ENCODE assay signal across 2 cellular contexts in the genomic region with DNA sequence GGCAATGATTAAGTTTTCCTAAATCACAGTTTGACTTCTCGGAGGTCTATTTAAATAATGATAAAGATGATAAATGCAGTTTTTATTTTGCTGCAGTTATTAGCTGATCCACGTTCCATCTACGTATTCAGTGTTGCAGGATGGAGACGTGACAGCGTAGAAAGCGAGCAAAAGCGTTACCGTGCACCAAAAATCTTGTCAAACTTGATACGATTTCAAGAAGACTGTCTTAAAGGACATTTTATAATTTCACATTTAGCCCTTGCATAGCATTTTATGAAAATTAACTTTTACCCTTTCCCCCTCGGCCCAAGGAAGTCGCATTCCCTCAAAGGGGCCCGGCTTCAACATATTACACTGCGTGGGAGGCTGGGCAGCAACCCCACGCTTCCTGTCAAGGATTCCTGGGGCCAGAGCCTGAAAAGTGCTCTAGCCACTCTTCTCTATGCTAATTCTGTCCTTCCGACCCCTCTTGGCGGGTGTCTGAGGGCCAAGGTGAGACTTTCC.
TF ChIP-seq lines count a peak whose summit lies in the region.

No MANE protein-coding gene starts in this region.

TF ChIP-seq in GM12878, 131 proteins besides CTCF, POLR2A, EP300 and RAD21:
- TF ChIP-seq STAT3 (IDR thresholded peaks at IDR 0.05; ENCODE audit: low read depth, low read length), result no peak
- TF ChIP-seq EGR1 (IDR thresholded peaks at IDR 0.05; ENCODE audit: borderline replicate concordance in 1 of 2, low read depth in 2 of 2, low read length in 2 of 2), result peak in 1 of 2 experiments; percentile 77; a peak in 1 of 3 replicates

TF ChIP-seq in HepG2, 621 proteins besides CTCF, POLR2A, EP300 and RAD21:
- no peak for TF ChIP-seq PAF1 (CRISPR knock-in tag; IDR thresholded peaks at IDR 0.05)
- TF ChIP-seq CHD4 (IDR thresholded peaks at IDR 0.05; ENCODE audit: borderline replicate concordance, low read length), result 0 out of 2 replicates have a peak, but pooled peaks have one; percentile 28
- 0 out of 2 replicates have a peak, but pooled peaks have one; percentile 1 for TF ChIP-seq ZNF629 (CRISPR knock-in tag; conservative IDR thresholded peaks at IDR 0.05)
- 0 out of 2 replicates have a peak, but pooled peaks have one; percentile 4 for TF ChIP-seq ZNF589 (CRISPR knock-in tag; conservative IDR thresholded peaks at IDR 0.05)
- TF ChIP-seq FOXK1 (CRISPR knock-in tag; IDR thresholded peaks at IDR 0.05; ENCODE audit: borderline replicate concordance, low read depth), result no peak
- TF ChIP-seq ZNF780A (CRISPR knock-in tag; IDR thresholded peaks at IDR 0.05), result peak; percentile 42; the same call in 1 of the 2 replicates
- TF ChIP-seq, protein P1, sequence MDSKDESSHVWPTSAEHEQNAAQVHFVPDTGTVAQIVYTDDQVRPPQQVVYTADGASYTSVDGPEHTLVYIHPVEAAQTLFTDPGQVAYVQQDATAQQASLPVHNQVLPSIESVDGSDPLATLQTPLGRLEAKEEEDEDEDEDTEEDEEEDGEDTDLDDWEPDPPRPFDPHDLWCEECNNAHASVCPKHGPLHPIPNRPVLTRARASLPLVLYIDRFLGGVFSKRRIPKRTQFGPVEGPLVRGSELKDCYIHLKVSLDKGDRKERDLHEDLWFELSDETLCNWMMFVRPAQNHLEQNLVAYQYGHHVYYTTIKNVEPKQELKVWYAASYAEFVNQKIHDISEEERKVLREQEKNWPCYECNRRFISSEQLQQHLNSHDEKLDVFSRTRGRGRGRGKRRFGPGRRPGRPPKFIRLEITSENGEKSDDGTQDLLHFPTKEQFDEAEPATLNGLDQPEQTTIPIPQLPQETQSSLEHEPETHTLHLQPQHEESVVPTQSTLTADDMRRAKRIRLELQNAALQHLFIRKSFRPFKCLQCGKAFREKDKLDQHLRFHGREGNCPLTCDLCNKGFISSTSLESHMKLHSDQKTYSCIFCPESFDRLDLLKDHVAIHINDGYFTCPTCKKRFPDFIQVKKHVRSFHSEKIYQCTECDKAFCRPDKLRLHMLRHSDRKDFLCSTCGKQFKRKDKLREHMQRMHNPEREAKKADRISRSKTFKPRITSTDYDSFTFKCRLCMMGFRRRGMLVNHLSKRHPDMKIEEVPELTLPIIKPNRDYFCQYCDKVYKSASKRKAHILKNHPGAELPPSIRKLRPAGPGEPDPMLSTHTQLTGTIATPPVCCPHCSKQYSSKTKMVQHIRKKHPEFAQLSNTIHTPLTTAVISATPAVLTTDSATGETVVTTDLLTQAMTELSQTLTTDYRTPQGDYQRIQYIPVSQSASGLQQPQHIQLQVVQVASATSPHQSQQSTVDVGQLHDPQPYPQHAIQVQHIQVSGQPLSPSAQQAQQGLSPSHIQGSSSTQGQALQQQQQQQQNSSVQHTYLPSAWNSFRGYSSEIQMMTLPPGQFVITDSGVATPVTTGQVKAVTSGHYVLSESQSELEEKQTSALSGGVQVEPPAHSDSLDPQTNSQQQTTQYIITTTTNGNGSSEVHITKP (CRISPR knock-in tag; IDR thresholded peaks at IDR 0.05; ENCODE audit: low read depth), result no peak
- TF ChIP-seq, protein P2, sequence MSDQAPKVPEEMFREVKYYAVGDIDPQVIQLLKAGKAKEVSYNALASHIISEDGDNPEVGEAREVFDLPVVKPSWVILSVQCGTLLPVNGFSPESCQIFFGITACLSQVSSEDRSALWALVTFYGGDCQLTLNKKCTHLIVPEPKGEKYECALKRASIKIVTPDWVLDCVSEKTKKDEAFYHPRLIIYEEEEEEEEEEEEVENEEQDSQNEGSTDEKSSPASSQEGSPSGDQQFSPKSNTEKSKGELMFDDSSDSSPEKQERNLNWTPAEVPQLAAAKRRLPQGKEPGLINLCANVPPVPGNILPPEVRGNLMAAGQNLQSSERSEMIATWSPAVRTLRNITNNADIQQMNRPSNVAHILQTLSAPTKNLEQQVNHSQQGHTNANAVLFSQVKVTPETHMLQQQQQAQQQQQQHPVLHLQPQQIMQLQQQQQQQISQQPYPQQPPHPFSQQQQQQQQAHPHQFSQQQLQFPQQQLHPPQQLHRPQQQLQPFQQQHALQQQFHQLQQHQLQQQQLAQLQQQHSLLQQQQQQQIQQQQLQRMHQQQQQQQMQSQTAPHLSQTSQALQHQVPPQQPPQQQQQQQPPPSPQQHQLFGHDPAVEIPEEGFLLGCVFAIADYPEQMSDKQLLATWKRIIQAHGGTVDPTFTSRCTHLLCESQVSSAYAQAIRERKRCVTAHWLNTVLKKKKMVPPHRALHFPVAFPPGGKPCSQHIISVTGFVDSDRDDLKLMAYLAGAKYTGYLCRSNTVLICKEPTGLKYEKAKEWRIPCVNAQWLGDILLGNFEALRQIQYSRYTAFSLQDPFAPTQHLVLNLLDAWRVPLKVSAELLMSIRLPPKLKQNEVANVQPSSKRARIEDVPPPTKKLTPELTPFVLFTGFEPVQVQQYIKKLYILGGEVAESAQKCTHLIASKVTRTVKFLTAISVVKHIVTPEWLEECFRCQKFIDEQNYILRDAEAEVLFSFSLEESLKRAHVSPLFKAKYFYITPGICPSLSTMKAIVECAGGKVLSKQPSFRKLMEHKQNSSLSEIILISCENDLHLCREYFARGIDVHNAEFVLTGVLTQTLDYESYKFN (CRISPR knock-in tag; conservative IDR thresholded peaks at IDR 0.05), result no peak
- TF ChIP-seq ZNF354B (CRISPR knock-in tag; IDR thresholded peaks at IDR 0.05), result no peak
- TF ChIP-seq AHR (CRISPR knock-in tag; IDR thresholded peaks at IDR 0.05), result no peak; the same call in 1 of the 2 replicates
- 0 out of 2 replicates have a peak, but pooled peaks have one; percentile 21 for TF ChIP-seq ZNF20 (CRISPR knock-in tag; IDR thresholded peaks at IDR 0.05)
- TF ChIP-seq, protein P3, sequence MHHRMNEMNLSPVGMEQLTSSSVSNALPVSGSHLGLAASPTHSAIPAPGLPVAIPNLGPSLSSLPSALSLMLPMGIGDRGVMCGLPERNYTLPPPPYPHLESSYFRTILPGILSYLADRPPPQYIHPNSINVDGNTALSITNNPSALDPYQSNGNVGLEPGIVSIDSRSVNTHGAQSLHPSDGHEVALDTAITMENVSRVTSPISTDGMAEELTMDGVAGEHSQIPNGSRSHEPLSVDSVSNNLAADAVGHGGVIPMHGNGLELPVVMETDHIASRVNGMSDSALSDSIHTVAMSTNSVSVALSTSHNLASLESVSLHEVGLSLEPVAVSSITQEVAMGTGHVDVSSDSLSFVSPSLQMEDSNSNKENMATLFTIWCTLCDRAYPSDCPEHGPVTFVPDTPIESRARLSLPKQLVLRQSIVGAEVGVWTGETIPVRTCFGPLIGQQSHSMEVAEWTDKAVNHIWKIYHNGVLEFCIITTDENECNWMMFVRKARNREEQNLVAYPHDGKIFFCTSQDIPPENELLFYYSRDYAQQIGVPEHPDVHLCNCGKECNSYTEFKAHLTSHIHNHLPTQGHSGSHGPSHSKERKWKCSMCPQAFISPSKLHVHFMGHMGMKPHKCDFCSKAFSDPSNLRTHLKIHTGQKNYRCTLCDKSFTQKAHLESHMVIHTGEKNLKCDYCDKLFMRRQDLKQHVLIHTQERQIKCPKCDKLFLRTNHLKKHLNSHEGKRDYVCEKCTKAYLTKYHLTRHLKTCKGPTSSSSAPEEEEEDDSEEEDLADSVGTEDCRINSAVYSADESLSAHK (CRISPR knock-in tag; IDR thresholded peaks at IDR 0.05; ENCODE audit: borderline replicate concordance), result no peak
- TF ChIP-seq RXRB (CRISPR knock-in tag; IDR thresholded peaks at IDR 0.05; ENCODE audit: borderline replicate concordance), result no peak
